ENCODE assay signal across 19 cellular contexts in the genomic region with DNA sequence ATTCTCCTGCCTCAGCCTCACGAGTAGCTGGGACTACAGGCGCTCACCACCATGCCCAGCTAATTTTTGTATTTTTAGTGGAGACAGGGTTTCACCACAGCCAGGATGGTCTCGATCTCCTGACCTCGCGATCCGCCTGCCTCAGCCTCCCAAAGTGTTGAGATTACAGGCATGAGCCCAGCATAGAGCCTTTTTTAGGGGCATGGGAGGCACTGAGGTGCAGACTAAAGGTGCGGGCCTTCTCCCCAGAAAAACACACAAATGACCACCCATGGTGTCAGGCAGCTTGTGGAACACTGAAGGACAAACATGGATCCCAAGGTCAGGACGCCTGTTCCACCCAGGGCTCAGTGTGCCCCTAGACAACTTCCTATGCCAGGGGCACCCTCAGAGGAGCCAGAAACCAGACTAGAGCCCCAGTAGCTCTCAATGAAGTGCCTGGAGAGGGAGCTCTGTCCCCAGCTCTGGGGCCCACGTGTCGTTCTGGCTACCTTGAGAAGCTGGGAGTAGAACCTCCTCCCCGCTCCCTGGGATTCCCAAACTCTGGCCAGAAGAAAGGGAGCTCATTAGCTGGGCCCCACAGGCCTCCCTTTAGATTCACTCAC. TPM values are rescaled to one million over a fixed set of nuclear protein-coding genes. Genes with fewer than 3 reads are reported as not detected.
A peak's percentile ranks its signal among the peaks of the same experiment; 100 is the strongest.
DNase-seq lines count a peak whose midpoint lies in the region; ATAC-seq and TF ChIP-seq lines count a peak whose summit lies in the region.
"Had no signal": no experiment of that assay in that cellular context is flagged by ENCODE, and none has a peak within 500 bp of the region (broad histone marks: within the 10 kb centered on the region; RNA-seq: fewer than 3 reads in every experiment).

No MANE protein-coding gene starts in this region.

- H3K4me3 ChIP-seq in OCI-LY1 (ENCODE audit: low read depth, low read length, poor library complexity, severe bottlenecking): no peak overlapping the region
- H3K4me3 ChIP-seq: prostate gland, suprapubic skin had no signal

- no peaks in the 10 kb centered on the region for H3K27me3 Mint-ChIP-seq in natural killer cell (ENCODE audit: low read depth in 2 of 2)

- no peaks in the 10 kb centered on the region for H3K79me2 ChIP-seq in OCI-LY1 (ENCODE audit: insufficient read depth, low read length)

- peaks cover 19 to 21% of the 10 kb centered on the region in 2 donors for H3K4me1 Mint-ChIP-seq in natural killer cell

- H3K36me3 Mint-ChIP-seq in activated naive CD4-positive, alpha-beta T cell treated with anti-CD3 and anti-CD28 coated beads, Interleukin-2, amount 50 U/mL, for 72 hours: peaks cover 15 to 33% of the 10 kb centered on the region in 2 donors
- no peaks in the 10 kb centered on the region for H3K36me3 Mint-ChIP-seq in natural killer cell

- H3K9ac ChIP-seq in OCI-LY1 (ENCODE audit: low read length): no peak overlapping the region
- H3K9ac ChIP-seq: SK-N-SH had no signal

- no peaks in the 10 kb centered on the region for H3K36me3 ChIP-seq in OCI-LY1 (ENCODE audit: insufficient read depth, low read length)
- H3K36me3 ChIP-seq: brain microvascular endothelial cell, prostate gland, suprapubic skin had no signal

- no peaks in the 10 kb centered on the region for H3F3A ChIP-seq in OCI-LY1 (ENCODE audit: insufficient read depth, low read length)

- no peaks in the 10 kb centered on the region for H3K9me3 ChIP-seq in OCI-LY1 (ENCODE audit: low read length)
- H3K9me3 ChIP-seq: prostate gland, SK-N-SH, suprapubic skin had no signal

- no peak overlapping the region for H3K27ac ChIP-seq in OCI-LY1 (ENCODE audit: low read depth, low read length, poor library complexity, severe bottlenecking)
- H3K27ac ChIP-seq: brain microvascular endothelial cell, C4-2B, prostate gland, suprapubic skin had no signal

- ATAC-seq in activated naive CD4-positive, alpha-beta T cell treated with anti-CD3 and anti-CD28 coated beads, Interleukin-2, amount 50 U/mL, for 72 hours: no peak
- ATAC-seq in natural killer cell: no peak
- ATAC-seq: PC-3 had no signal

- H4K20me1 ChIP-seq in OCI-LY1 (ENCODE audit: insufficient read depth, low read length): no peaks in the 10 kb centered on the region

- peak overlapping the region; percentile 32 for H3K4me3 Mint-ChIP-seq in natural killer cell

- H3K27me3 ChIP-seq in OCI-LY1 (ENCODE audit: insufficient read depth, low read length): no peaks in the 10 kb centered on the region; the same call in none of the 2 replicates
- H3K27me3 ChIP-seq: brain microvascular endothelial cell had no signal

- TF ChIP-seq CTCF in OCI-LY1 (IDR thresholded peaks at IDR 0.05; ENCODE audit: low read length) (peak; percentile 13; the same call in 1 of the 2 replicates), natural killer cell (IDR thresholded peaks at IDR 0.05) (no peak)

- H2AFZ ChIP-seq in OCI-LY1 (ENCODE audit: low read length): no peak overlapping the region

- no peaks in the 10 kb centered on the region for H3K4me1 ChIP-seq in OCI-LY1 (ENCODE audit: insufficient read depth, low read length, severe bottlenecking)
- H3K4me1 ChIP-seq: prostate gland had no signal

- intact Hi-C loops in natural killer cell (cut with micrococcal nuclease): no loop called here

- DNase-seq in activated CD4-positive, alpha-beta T cell treated with anti-CD3 and anti-CD28 coated beads for 48 hours: peak; percentile 51
- DNase-seq in activated CD4-positive, alpha-beta T cell treated with anti-CD3 and anti-CD28 coated beads for 1 hour: no peak
- DNase-seq in activated naive CD4-positive, alpha-beta T cell treated with anti-CD3 and anti-CD28 coated beads, Interleukin-2, amount 50 U/mL, for 72 hours (ENCODE audit: low spot score in 2 of 2): peak in 1 of 2 donors; percentile 56
- no peak for DNase-seq in natural killer cell
- DNase-seq in iPS-NIHi11 (ENCODE audit: low spot score): no peak
- DNase-seq in activated gamma-delta T cell treated with Interleukin-2 at 50 U/mL for 16 hours: no peak
- no peak for DNase-seq in NCI-H1436 treated with DMSO at 0.1 percent for 48 hours (lab: John Stamatoyannopoulos, UW)
- DNase-seq: 8988T, brain microvascular endothelial cell, left colon, NCI-H146, NCI-H446, PC-3, SK-N-SH had no signal

- H3K9me2 ChIP-seq in OCI-LY1 (ENCODE audit: low read depth, low read length): no peaks in the 10 kb centered on the region
- H3K9me2 ChIP-seq: SK-N-SH had no signal

- peak overlapping the region; percentile 91 to 97 for H3K27ac Mint-ChIP-seq in activated naive CD4-positive, alpha-beta T cell treated with anti-CD3 and anti-CD28 coated beads, Interleukin-2, amount 50 U/mL, for 72 hours
- H3K27ac Mint-ChIP-seq in natural killer cell: no peak overlapping the region

- no peak overlapping the region for H3K4me2 ChIP-seq in OCI-LY1 (ENCODE audit: low read length)
- H3K4me2 ChIP-seq: SK-N-SH had no signal

- H3K9me3 Mint-ChIP-seq in activated naive CD4-positive, alpha-beta T cell treated with anti-CD3 and anti-CD28 coated beads, Interleukin-2, amount 50 U/mL, for 72 hours: peaks cover 0 to 4% of the 10 kb centered on the region in 2 donors
- H3K9me3 Mint-ChIP-seq in natural killer cell: no peaks in the 10 kb centered on the region

RNA-seq across cellular contexts. Expression of a gene that starts 21.2 kb away (rescaled TPM):
- 100 to 1,000 TPM; 227 to 294 TPM for total RNA-seq in activated naive CD4-positive, alpha-beta T cell treated with anti-CD3 and anti-CD28 coated beads, Interleukin-2, amount 50 U/mL, for 72 hours
- total RNA-seq in natural killer cell: 10 to 100 TPM in 1 of 3 donors, 1 to 10 TPM in 2; 1.2 to 17.7 (median 7.9) TPM
- total RNA-seq: LHCN-M2 had no signal

Comparison
In these comparisons a context has a peak if more than half of its experiments do, and no peak if none do; other contexts are left out.
1. H3K27ac Mint-ChIP-seq: peak in activated naive CD4-positive, alpha-beta T cell treated with anti-CD3 and anti-CD28 coated beads, Interleukin-2, amount 50 U/mL, for 72 hours (2 of 2); none in natural killer cell (0 of 2).
2. RNA of a gene that starts 21.2 kb away (total RNA-seq): 227 to 294 TPM in activated naive CD4-positive, alpha-beta T cell treated with anti-CD3 and anti-CD28 coated beads, Interleukin-2, amount 50 U/mL, for 72 hours; 1.2 to 17.7 TPM in natural killer cell; every median in the first group is over 10 times any median in the second.